14 cellular contexts compared by ENCODE assay signal in genomic region chr14:89855961-89856360, GRCh38.
A peak's percentile ranks its signal among the peaks of the same experiment; 100 is the strongest.
DNase-seq lines count a peak whose midpoint lies in the region; ATAC-seq and TF ChIP-seq lines count a peak whose summit lies in the region.
"Had no signal": no experiment of that assay in that cellular context is flagged by ENCODE, and none has a peak within 500 bp of the region (broad histone marks: within the 10 kb centered on the region; RNA-seq: fewer than 3 reads in every experiment).

No MANE protein-coding gene starts in this region.

- H3K9ac ChIP-seq in fibroblast of lung (ENCODE audit: insufficient read depth, low read length): no peak overlapping the region

- peak overlapping the region; percentile 72 for H3K4me2 ChIP-seq in fibroblast of lung (ENCODE audit: extremely low read depth, insufficient read depth, low read length)

- H3K79me2 ChIP-seq in fibroblast of lung (ENCODE audit: control insufficient read depth, insufficient read depth, low read length): no peaks in the 10 kb centered on the region

- ATAC-seq in HG03097 (IDR thresholded peaks at IDR 0.05; ENCODE audit: low FRiP score, unreplicated experiment): no peak
- no peak for ATAC-seq in HG03095 (IDR thresholded peaks at IDR 0.05; ENCODE audit: unreplicated experiment)
- ATAC-seq: left lung had no signal

- peaks cover 9% of the 10 kb centered on the region for H3K4me1 ChIP-seq in fibroblast of lung (ENCODE audit: control insufficient read depth, extremely low read depth, insufficient read depth, low read length)

- no peak overlapping the region for H2AFZ ChIP-seq in fibroblast of lung (ENCODE audit: low read length)

- H3K36me3 ChIP-seq in fibroblast of lung (ENCODE audit: control insufficient read depth, insufficient read depth, low read length) (no peaks in the 10 kb centered on the region), H7 (replicated peaks; ENCODE audit: control insufficient read depth, insufficient read depth, low read length) (no peaks in the 10 kb centered on the region; the same call in 1 of the 2 replicates)
- H3K36me3 ChIP-seq: heart right ventricle, left lung, sigmoid colon had no signal

- DNase-seq in GM03348 (ENCODE audit: low spot score): peak; percentile 40
- peak; percentile 87 to 90 for DNase-seq in fibroblast of lung (ENCODE audit: low read depth in 2 of 2)
- DNase-seq in renal cortical epithelial cell (ENCODE audit: low read depth): peak; percentile 18
- no peak for DNase-seq in DMS114 treated with DMSO at 0.1 percent for 48 hours (lab: John Stamatoyannopoulos, UW; ENCODE audit: unreplicated experiment)
- DNase-seq in H7: no peak
- DNase-seq: activated CD4-positive, CD25-positive, alpha-beta regulatory T cell treated with anti-CD3 and anti-CD28 coated beads, Interleukin-2, amount 50 U/mL, for 72 hours; activated T-cell treated with anti-CD3 and anti-CD28 coated beads, Interleukin-2, amount 50 U/mL, for 24 hours; effector CD4-positive, alpha-beta T cell; heart right ventricle; left lung; sigmoid colon had no signal

- H3K4me3 ChIP-seq in fibroblast of lung (replicated peaks in 1 of 4; ENCODE audit: control extremely low read depth in 1 of 4, insufficient read depth in 1 of 4, low read depth in 3 of 4, low read length in 4 of 4) (no peak overlapping the region), H7 (ENCODE audit: insufficient read depth, low read depth, low read length) (no peak overlapping the region)
- H3K4me3 ChIP-seq: heart right ventricle, left lung, sigmoid colon had no signal

- H3K9me3 ChIP-seq in fibroblast of lung (ENCODE audit: control insufficient read depth, insufficient read depth, low read depth, low read length): no peaks in the 10 kb centered on the region
- H3K9me3 ChIP-seq: heart right ventricle, left lung, sigmoid colon had no signal

- H3K27ac ChIP-seq in VCaP (peak overlapping the region; percentile 68), fibroblast of lung (ENCODE audit: insufficient read depth, low read length) (peak overlapping the region; percentile 67)
- H3K27ac ChIP-seq: heart right ventricle, left lung, sigmoid colon had no signal

- TF ChIP-seq CTCF in VCaP (conservative IDR thresholded peaks at IDR 0.05) (no peak), fibroblast of lung (conservative IDR thresholded peaks at IDR 0.05 in 1 of 2, IDR thresholded peaks at IDR 0.05 in 1 of 2; ENCODE audit: low read depth in 1 of 2, low read length in 2 of 2) (no peak)

- no peaks in the 10 kb centered on the region for H4K20me1 ChIP-seq in fibroblast of lung (ENCODE audit: control insufficient read depth, extremely low read depth, insufficient read depth, low read length)

- no peaks in the 10 kb centered on the region for H3K27me3 ChIP-seq in fibroblast of lung (ENCODE audit: control insufficient read depth, insufficient read depth, low read length)
- no peaks in the 10 kb centered on the region for H3K27me3 ChIP-seq in H7 (ENCODE audit: control insufficient read depth, insufficient read depth, low read length)
- H3K27me3 ChIP-seq: heart right ventricle, left lung, sigmoid colon had no signal

Comparison
In these comparisons a context has a peak if more than half of its experiments do, and no peak if none do; other contexts are left out.
1. DNase-seq: peak in GM03348 (single experiment), fibroblast of lung (2 of 2) and renal cortical epithelial cell (single experiment); none in DMS114 treated with DMSO at 0.1 percent for 48 hours (single experiment) and H7 (single experiment).